ENCODE assay signal across 1 cellular context in genomic region chr1:154886281-154887036, GRCh38.
TF ChIP-seq lines count a peak whose summit lies in the region.

No MANE protein-coding gene starts in this region.

TF ChIP-seq in K562, 482 proteins besides CTCF, POLR2A, EP300 and RAD21 (continued from another document and continues in another):
- TF ChIP-seq RERE (CRISPR knock-in tag; IDR thresholded peaks at IDR 0.05; ENCODE audit: borderline replicate concordance) = no peak
- no peak for TF ChIP-seq NCOA1 (IDR thresholded peaks at IDR 0.05; ENCODE audit: low read depth)
- TF ChIP-seq GATA2 (CRISPR knock-in tag; IDR thresholded peaks at IDR 0.05) = peak; percentile 58
- TF ChIP-seq BDP1 (IDR thresholded peaks at IDR 0.05; ENCODE audit: insufficient read depth, insufficient read length) = no peak
- no peak for TF ChIP-seq RFX1 (IDR thresholded peaks at IDR 0.05)
- no peak for TF ChIP-seq RNF219 (CRISPR knock-in tag; IDR thresholded peaks at IDR 0.05)
- no peak for TF ChIP-seq PREB (CRISPR knock-in tag; IDR thresholded peaks at IDR 0.05)
- TF ChIP-seq YY1 (IDR thresholded peaks at IDR 0.05; ENCODE audit: borderline replicate concordance in 1 of 3, control insufficient read depth in 1 of 3, extremely low read depth in 1 of 3, insufficient read depth in 3 of 3, insufficient read length in 1 of 3, insufficient replicate concordance in 2 of 3, low read depth in 1 of 3, low read length in 2 of 3) = no peak
- TF ChIP-seq DNMT1 (IDR thresholded peaks at IDR 0.05) = no peak
- TF ChIP-seq MTF1 (CRISPR knock-in tag; IDR thresholded peaks at IDR 0.05; ENCODE audit: borderline replicate concordance) = no peak
- no peak for TF ChIP-seq NFRKB (IDR thresholded peaks at IDR 0.05; ENCODE audit: low read depth)
- TF ChIP-seq STAT5B (CRISPR knock-in tag; IDR thresholded peaks at IDR 0.05) = no peak
- TF ChIP-seq ZBTB2 (IDR thresholded peaks at IDR 0.05) = no peak
- no peak for TF ChIP-seq ZFP1 (CRISPR knock-in tag; IDR thresholded peaks at IDR 0.05)
- TF ChIP-seq ARID4B (CRISPR knock-in tag; IDR thresholded peaks at IDR 0.05) = no peak
- no peak for TF ChIP-seq ZC3H11A (IDR thresholded peaks at IDR 0.05; ENCODE audit: low read depth, low read length)
- TF ChIP-seq ATF6 (CRISPR knock-in tag; IDR thresholded peaks at IDR 0.05) = no peak
- TF ChIP-seq RBM22 (IDR thresholded peaks at IDR 0.05; ENCODE audit: low read depth, low read length, poor library complexity, severe bottlenecking) = no peak
- TF ChIP-seq RCOR1 (IDR thresholded peaks at IDR 0.05; ENCODE audit: borderline replicate concordance in 1 of 2, low read depth in 2 of 2, low read length in 2 of 2) = peak in 1 of 2 experiments; percentile 80; a peak in 1 of 4 replicates
- no peak for TF ChIP-seq LCOR (CRISPR knock-in tag; IDR thresholded peaks at IDR 0.05)
- TF ChIP-seq MCM5 (IDR thresholded peaks at IDR 0.05; ENCODE audit: low read depth) = no peak
- TF ChIP-seq MIER1 (IDR thresholded peaks at IDR 0.05; ENCODE audit: low read depth) = no peak
- no peak for TF ChIP-seq CHD2 (IDR thresholded peaks at IDR 0.05; ENCODE audit: low read depth, low read length)
- TF ChIP-seq ZZZ3 (IDR thresholded peaks at IDR 0.05) = no peak
- no peak for TF ChIP-seq TFAM (CRISPR knock-in tag; conservative IDR thresholded peaks at IDR 0.05)
- no peak for TF ChIP-seq ZNF79 (CRISPR knock-in tag; IDR thresholded peaks at IDR 0.05; ENCODE audit: low read depth)
- no peak for TF ChIP-seq ZNF280B (CRISPR knock-in tag; IDR thresholded peaks at IDR 0.05)
- TF ChIP-seq CTBP1 (IDR thresholded peaks at IDR 0.05; ENCODE audit: borderline replicate concordance) = peak; percentile 84
- peak; percentile 77; the same call in 1 of the 2 replicates for TF ChIP-seq HES1 (IDR thresholded peaks at IDR 0.05; ENCODE audit: low read depth)
- no peak for TF ChIP-seq MXI1 (IDR thresholded peaks at IDR 0.05; ENCODE audit: low read depth, low read length)
- no peak for TF ChIP-seq CC2D1A (IDR thresholded peaks at IDR 0.05)
- TF ChIP-seq ATF1 (CRISPR knock-in tag; IDR thresholded peaks at IDR 0.05) = no peak
- peak; percentile 38 for TF ChIP-seq ATF1 (tag; IDR thresholded peaks at IDR 0.05)
- no peak for TF ChIP-seq CREB3 (tag; conservative IDR thresholded peaks at IDR 0.05; ENCODE audit: low read depth)
- TF ChIP-seq SMARCA4 (IDR thresholded peaks at IDR 0.05) = peak; percentile 79; the same call in 1 of the 2 replicates
- TF ChIP-seq DDX20 (tag; IDR thresholded peaks at IDR 0.05; ENCODE audit: low read depth) = no peak
- 0 out of 2 replicates have a peak, but pooled peaks have one; percentile 33 for TF ChIP-seq TGIF2 (CRISPR knock-in tag; IDR thresholded peaks at IDR 0.05)
- peak; percentile 64 for TF ChIP-seq ELF1 (tag; IDR thresholded peaks at IDR 0.05)
- TF ChIP-seq CBX8 (IDR thresholded peaks at IDR 0.05; ENCODE audit: borderline replicate concordance, extremely low read depth, low read depth, low read length, poor library complexity, severe bottlenecking) = no peak
- TF ChIP-seq YBX1 (IDR thresholded peaks at IDR 0.05) = no peak
- no peak for TF ChIP-seq PHB (CRISPR knock-in tag; IDR thresholded peaks at IDR 0.05)
